In genomic region chr12:121603581-121603980, GRCh38 we compare ENCODE assay signal across 4 cellular contexts.
"Had no signal": no experiment of that assay in that cellular context is flagged by ENCODE, and none has a peak within 500 bp of the region (broad histone marks: within the 10 kb centered on the region; RNA-seq: fewer than 3 reads in every experiment).

No MANE protein-coding gene starts in this region.

- DNase-seq: H9, HCEC 1CT, IMR-90 had no signal

- H2AFZ ChIP-seq: GM23338 had no signal

- H3K4me3 Mint-ChIP-seq: GM23338, H9 had no signal

- ATAC-seq: GM23338 had no signal

- H3K27ac Mint-ChIP-seq: GM23338, H9 had no signal

- H3K4me1 Mint-ChIP-seq: GM23338, H9 had no signal

- H3K4me2 ChIP-seq: GM23338 had no signal

- H3K4me3 ChIP-seq: GM23338 had no signal
